8 cellular contexts compared by ENCODE assay signal in the genomic region with DNA sequence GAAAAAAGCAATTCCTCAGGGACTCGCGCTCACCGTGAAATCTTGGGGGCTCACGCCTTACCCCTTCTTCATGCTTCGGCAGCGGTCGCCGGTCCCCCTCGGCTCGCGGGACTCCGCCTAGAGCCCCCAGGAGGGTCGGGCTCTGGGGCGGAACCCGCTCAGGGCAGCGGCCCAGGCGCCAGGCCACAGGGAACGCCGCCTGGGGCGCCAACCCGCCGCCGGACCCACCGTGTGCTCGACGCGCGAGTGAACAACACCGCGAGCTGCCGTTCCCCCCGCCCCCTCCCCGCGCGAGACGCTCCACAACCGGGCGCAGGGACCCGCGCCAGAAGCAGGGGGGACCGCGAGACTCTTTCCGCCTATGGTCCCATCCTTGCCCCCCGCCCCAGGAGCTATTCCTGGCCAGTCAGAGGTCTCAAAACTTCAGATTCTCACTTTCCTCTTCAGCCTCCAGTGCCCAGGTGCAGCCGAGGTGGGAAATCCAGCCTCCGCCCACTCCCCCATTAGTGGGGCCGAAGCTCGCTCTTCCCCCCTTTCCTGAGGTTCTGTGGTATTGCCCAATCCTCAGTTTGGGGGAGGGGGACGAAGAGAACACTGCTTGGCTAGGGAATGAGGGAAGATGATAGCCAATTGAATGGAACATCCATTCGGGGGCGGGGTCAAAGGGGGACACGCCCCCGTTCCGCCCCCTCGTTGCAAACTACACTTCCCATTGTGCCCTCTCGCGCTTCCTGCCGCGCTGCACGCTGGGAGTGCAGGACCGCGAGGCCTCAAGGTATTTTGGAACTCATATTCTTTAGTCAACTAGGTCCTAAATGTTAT. TPM values are rescaled to one million over a fixed set of nuclear protein-coding genes. Genes with fewer than 3 reads are reported as not detected.
DNase-seq lines count a peak whose midpoint lies in the region; ATAC-seq, FAIRE-seq and TF ChIP-seq lines count a peak whose summit lies in the region.

A gene (minus strand): TSS at position 265 of the 822 bp plus-strand sequence. CDS start 52,069 bp downstream, outside the sequence.

- H3K36me3 ChIP-seq in A673 (ENCODE audit: insufficient read depth, low read length, poor library complexity, severe bottlenecking) (peaks cover 4% of the 10 kb centered on the region), WERI-Rb-1 (no peaks in the 10 kb centered on the region; the same call in 1 of the 2 replicates), bronchial epithelial cell (ENCODE audit: control insufficient read depth, insufficient read depth, low read length) (no peaks in the 10 kb centered on the region)

- peak; percentile 99 for DNase-seq in A673 (ENCODE audit: low spot score)
- DNase-seq in NCI-H2196 treated with DMSO at 0.1 percent for 48 hours (lab: John Stamatoyannopoulos, UW; ENCODE audit: unreplicated experiment): peak; percentile 93
- DNase-seq in WERI-Rb-1: peak; percentile 96
- DNase-seq in bronchial epithelial cell (ENCODE audit: low read depth): peak; percentile 93
- peak; percentile 92 for DNase-seq in iPS-NIHi11 (ENCODE audit: low spot score)

- H3K9me3 ChIP-seq in A673 (ENCODE audit: low read depth, low read length, poor library complexity, severe bottlenecking) (no peaks in the 10 kb centered on the region), WERI-Rb-1 (ENCODE audit: severe bottlenecking) (no peaks in the 10 kb centered on the region)

- peak; percentile 47 for FAIRE-seq in bronchial epithelial cell (lab: Jason Lieb, UNC)

- H3K27me3 ChIP-seq in A673 (replicated peaks; ENCODE audit: insufficient read depth, low read depth, low read length, poor library complexity) (no peaks in the 10 kb centered on the region), WERI-Rb-1 (ENCODE audit: insufficient read depth, low read depth, severe bottlenecking) (no peaks in the 10 kb centered on the region), bronchial epithelial cell (ENCODE audit: control insufficient read depth, insufficient read depth, low read length) (no peaks in the 10 kb centered on the region)

- intact Hi-C loops in A673 (cut with micrococcal nuclease; ENCODE audit: unreplicated experiment): loop anchor here (2.0 to 10.0 kb wide), 3 partner anchors 115 to 775 kb away; a partner anchor contains a TSS

- no TSS peak for BruUV-seq in A673 (replicated peaks; lab: Mats Ljungman, UMichigan)

- POLR2A ChIA-PET in A673 (lab: Charles Lee; ENCODE audit: low non-redundant PET): interaction anchor here (0.7 kb wide), 2 partner anchors 43 to 1025 kb away, joined by 3 to 11 read pairs; no protein-coding TSS in a partner anchor

- H3K4me3 ChIP-seq in A673 (ENCODE audit: low read depth, low read length, poor library complexity, severe bottlenecking) (peak within 1 kb of the TSS; percentile 68), WERI-Rb-1 (ENCODE audit: low read depth, low read length) (peak within 1 kb of the TSS; percentile 80), bronchial epithelial cell (ENCODE audit: low read depth, low read length) (peak within 1 kb of the TSS; percentile 95), skin epidermis (peak within 1 kb of the TSS; percentile 70 to 90 (median 78))

- TF ChIP-seq CTCF in A673 (conservative IDR thresholded peaks at IDR 0.05; ENCODE audit: low read depth, low read length): no peak
- no peak for TF ChIP-seq CTCF in WERI-Rb-1 (IDR thresholded peaks at IDR 0.05; ENCODE audit: low read depth, low read length)
- TF ChIP-seq CTCF in bronchial epithelial cell (IDR thresholded peaks at IDR 0.05; ENCODE audit: insufficient read depth, low read length, severe bottlenecking): no peak

- peak within 1 kb of the TSS; percentile 99 for H3K27ac ChIP-seq in A673 (ENCODE audit: low read depth, low read length, poor library complexity, severe bottlenecking)
- peak within 1 kb of the TSS; percentile 99 for H3K27ac ChIP-seq in WERI-Rb-1
- H3K27ac ChIP-seq in skin epidermis: peak within 1 kb of the TSS; percentile 7 to 95 (median 85)

- CTCF ChIA-PET in A673 (lab: Charles Lee): interaction anchor here (0.6 kb wide), 1 partner anchor 118 kb away, joined by 3 read pairs; no protein-coding TSS in a partner anchor

- peaks cover 35% of the 10 kb centered on the region for H3K4me1 ChIP-seq in A673 (ENCODE audit: insufficient read depth, low read length, poor library complexity, severe bottlenecking)

- ATAC-seq in GM18870 (IDR thresholded peaks at IDR 0.05; ENCODE audit: unreplicated experiment): peak; percentile 90
- ATAC-seq in HG03139 (IDR thresholded peaks at IDR 0.05; ENCODE audit: unreplicated experiment): peak; percentile 83

RNA-seq across cellular contexts. Expression of the gene that starts here (rescaled TPM):
- 159 and 165 TPM in 2 replicates for total RNA-seq in A673 (2021)
- 5.4 and 7.1 TPM in 2 replicates for total RNA-seq in bronchial epithelial cell

Comparison
In these comparisons a context has a peak if more than half of its experiments do, and no peak if none do; other contexts are left out.
1. Peak in every context shown above with its lines: DNase-seq, ATAC-seq, H3K4me3 ChIP-seq and H3K27ac ChIP-seq.
2. RNA of the gene that starts here (total RNA-seq): 159 to 165 TPM in A673; 5.4 to 7.1 TPM in bronchial epithelial cell; every median in the first group is over 10 times any median in the second.